Comparison of ENCODE assay signal across 1 cellular context in the genomic region with DNA sequence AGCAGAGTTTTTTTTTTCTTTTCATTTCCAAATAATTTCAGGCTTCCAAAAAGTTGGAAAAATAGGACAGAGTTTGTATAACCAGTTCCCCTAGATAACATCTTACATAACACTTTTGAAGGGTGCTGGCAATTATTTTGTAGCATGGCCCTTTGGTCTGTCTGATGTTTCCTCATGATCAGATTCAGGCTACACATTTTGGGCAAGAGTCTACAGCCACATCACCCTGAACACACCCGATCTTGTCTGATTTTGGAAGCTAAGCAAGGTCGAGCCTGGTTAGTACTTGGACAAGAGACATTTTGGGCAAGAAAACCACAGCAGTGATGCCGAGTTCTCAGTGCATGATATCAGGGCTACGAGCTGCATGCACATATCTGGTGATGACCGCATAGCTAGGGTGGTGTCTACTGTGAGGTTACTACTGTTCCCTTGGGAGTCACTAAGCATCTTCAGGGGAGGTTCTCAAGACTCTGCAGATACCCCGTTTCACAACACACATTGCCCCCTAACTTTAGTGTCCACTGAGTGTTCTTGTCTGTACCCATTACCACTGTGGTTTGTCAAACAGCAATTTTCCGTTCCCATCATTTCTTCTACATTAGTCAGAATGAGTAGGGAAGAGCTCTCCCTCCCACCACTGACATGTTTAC.
TF ChIP-seq lines count a peak whose summit lies in the region.

No MANE protein-coding gene starts in this region.

TF ChIP-seq in IMR-90, 13 proteins besides CTCF, POLR2A, EP300 and RAD21:
- TF ChIP-seq CEBPB (IDR thresholded peaks at IDR 0.05; ENCODE audit: low read depth, low read length): no peak
- no peak for TF ChIP-seq ELK1 (IDR thresholded peaks at IDR 0.05; ENCODE audit: borderline replicate concordance, low read depth, low read length)
- no peak for TF ChIP-seq MAZ (IDR thresholded peaks at IDR 0.05; ENCODE audit: borderline replicate concordance, low read depth, low read length)
- no peak for TF ChIP-seq MXI1 (IDR thresholded peaks at IDR 0.05; ENCODE audit: borderline replicate concordance, low read depth, low read length)
- no peak for TF ChIP-seq SMC3 (IDR thresholded peaks at IDR 0.05; ENCODE audit: low read depth, low read length)
- TF ChIP-seq MAFK (IDR thresholded peaks at IDR 0.05; ENCODE audit: low read depth, low read length): no peak
- no peak for TF ChIP-seq BHLHE40 (IDR thresholded peaks at IDR 0.05; ENCODE audit: low read depth, low read length)
- no peak for TF ChIP-seq RFX5 (IDR thresholded peaks at IDR 0.05; ENCODE audit: low read depth, low read length)
- no peak for TF ChIP-seq USF2 (IDR thresholded peaks at IDR 0.05; ENCODE audit: low read depth, low read length)
- TF ChIP-seq CHD1 (IDR thresholded peaks at IDR 0.05; ENCODE audit: low read depth, low read length): no peak
- no peak for TF ChIP-seq FOS (IDR thresholded peaks at IDR 0.05; ENCODE audit: low read depth, low read length)
- no peak for TF ChIP-seq NFE2L2 (IDR thresholded peaks at IDR 0.05; ENCODE audit: low read depth, low read length)
- no peak for TF ChIP-seq RCOR1 (IDR thresholded peaks at IDR 0.05; ENCODE audit: insufficient replicate concordance, low read length)
